Comparison of ENCODE assay signal across 10 cellular contexts in genomic region chr17:750431-751037, GRCh38. TPM values are rescaled to one million over a fixed set of nuclear protein-coding genes. Genes with fewer than 3 reads are reported as not detected.
DNase-seq lines count a peak whose midpoint lies in the region; ATAC-seq and TF ChIP-seq lines count a peak whose summit lies in the region.
"Had no signal": no experiment of that assay in that cellular context is flagged by ENCODE, and none has a peak within 500 bp of the region (broad histone marks: within the 10 kb centered on the region; RNA-seq: fewer than 3 reads in every experiment).

No MANE protein-coding gene starts in this region.

- H3K9me3 ChIP-seq in CD4-positive, alpha-beta T cell (ENCODE audit: control insufficient read depth, low read length), result no peaks in the 10 kb centered on the region
- H3K9me3 ChIP-seq: ovary had no signal

- H3K4me3 Mint-ChIP-seq in CD4-positive, alpha-beta T cell, result peak overlapping the region; percentile 98
- H3K4me3 Mint-ChIP-seq in IgD-negative memory B cell (peak overlapping the region; percentile 92 to 100 (median 98)), brain (peak overlapping the region; percentile 93 to 99 (median 98))
- peak overlapping the region; percentile 96 for H3K4me3 Mint-ChIP-seq in natural killer cell treated with Interleukin-12 subunit alpha and Interleukin-12 subunit beta and Interleukin-15 and Interleukin-18, amount 100 ng/mL, for 72 hours

- CTCF ChIA-PET in CD4-positive, alpha-beta T cell (lab: Charles Lee), result interaction anchor here (1.0 kb wide), 1 partner anchor 246 kb away, joined by 3 read pairs; the partner anchor contains the start of gene TIMM22

- peak overlapping the region; percentile 83 for H3K27ac Mint-ChIP-seq in CD4-positive, alpha-beta T cell
- peak overlapping the region in 1 of 3 donors; percentile 99 for H3K27ac Mint-ChIP-seq in IgD-negative memory B cell
- peak overlapping the region; percentile 93 to 97 (median 95) for H3K27ac Mint-ChIP-seq in brain
- peak overlapping the region; percentile 83 to 87 for H3K27ac Mint-ChIP-seq in natural killer cell treated with Interleukin-12 subunit alpha and Interleukin-12 subunit beta and Interleukin-15 and Interleukin-18, amount 100 ng/mL, for 72 hours

- H3K27me3 ChIP-seq in CD4-positive, alpha-beta T cell (ENCODE audit: control insufficient read depth, insufficient read depth, low read length), result no peaks in the 10 kb centered on the region
- H3K27me3 ChIP-seq: ovary had no signal

- ATAC-seq in CD4-positive, alpha-beta T cell (ENCODE audit: poor library complexity), result no peak
- no peak for ATAC-seq in natural killer cell treated with Interleukin-12 subunit alpha and Interleukin-12 subunit beta and Interleukin-15 and Interleukin-18, amount 100 ng/mL, for 72 hours
- ATAC-seq in GM19324 (IDR thresholded peaks at IDR 0.05; ENCODE audit: low FRiP score, unreplicated experiment), result no peak
- no peak for ATAC-seq in HG03439 (IDR thresholded peaks at IDR 0.05; ENCODE audit: unreplicated experiment)

- intact Hi-C loops in CD4-positive, alpha-beta T cell (cut with DNase I, micrococcal nuclease), result loop anchor here in 1 of 2 experiments (2.0 kb wide), 2 partner anchors 18 to 36 kb away; partner anchors contain the start of genes TLCD3A and VPS53

- DNase-seq in CD4-positive, alpha-beta T cell, result no peak
- no peak for DNase-seq in natural killer cell treated with Interleukin-12 subunit alpha and Interleukin-12 subunit beta and Interleukin-15 and Interleukin-18, amount 100 ng/mL, for 72 hours (ENCODE audit: low spot score)
- DNase-seq in activated CD4-positive, CD25-positive, alpha-beta regulatory T cell (lab: John Stamatoyannopoulos, UW), result no peak
- no peak for DNase-seq in GM19238 (ENCODE audit: insufficient read length, low spot score)
- DNase-seq: ovary had no signal

- peaks cover 44% of the 10 kb centered on the region for H3K4me1 Mint-ChIP-seq in CD4-positive, alpha-beta T cell (ENCODE audit: low read depth)
- H3K4me1 Mint-ChIP-seq in IgD-negative memory B cell (peaks cover 25 to 30% (median 25%) of the 10 kb centered on the region in 3 donors), brain (peaks cover 40% of the 10 kb centered on the region)
- peaks cover 39 to 42% of the 10 kb centered on the region in 2 donors for H3K4me1 Mint-ChIP-seq in natural killer cell treated with Interleukin-12 subunit alpha and Interleukin-12 subunit beta and Interleukin-15 and Interleukin-18, amount 100 ng/mL, for 72 hours (ENCODE audit: low read depth in 2 of 2)

- no peaks in the 10 kb centered on the region for H3K27me3 Mint-ChIP-seq in CD4-positive, alpha-beta T cell
- H3K27me3 Mint-ChIP-seq in IgD-negative memory B cell (no peaks in the 10 kb centered on the region), brain (no peaks in the 10 kb centered on the region)
- no peaks in the 10 kb centered on the region for H3K27me3 Mint-ChIP-seq in natural killer cell treated with Interleukin-12 subunit alpha and Interleukin-12 subunit beta and Interleukin-15 and Interleukin-18, amount 100 ng/mL, for 72 hours

- no peak for TF ChIP-seq CTCF in CD4-positive, alpha-beta T cell (IDR thresholded peaks at IDR 0.05)
- TF ChIP-seq CTCF in brain (conservative IDR thresholded peaks at IDR 0.05), result no peak

- peaks cover 30% of the 10 kb centered on the region for H3K36me3 Mint-ChIP-seq in CD4-positive, alpha-beta T cell (ENCODE audit: low read depth)
- peaks cover 3% of the 10 kb centered on the region for H3K36me3 Mint-ChIP-seq in IgD-negative memory B cell
- H3K36me3 Mint-ChIP-seq in brain, result peaks cover 44% of the 10 kb centered on the region
- peaks cover 14% of the 10 kb centered on the region for H3K36me3 Mint-ChIP-seq in natural killer cell treated with Interleukin-12 subunit alpha and Interleukin-12 subunit beta and Interleukin-15 and Interleukin-18, amount 100 ng/mL, for 72 hours

- POLR2A ChIA-PET in CD4-positive, alpha-beta T cell (lab: Charles Lee), result interaction anchor here (0.5 to 3.5 kb wide), 3 partner anchors 31 to 340 kb away, joined by 3 to 49 read pairs (median 4); partner anchors contain the start of genes GLOD4 and MRM3

- no peak overlapping the region for H3K27ac ChIP-seq in CD4-positive, alpha-beta T cell (ENCODE audit: low read depth, low read length)
- H3K27ac ChIP-seq: ovary had no signal

- no peaks in the 10 kb centered on the region for H3K9me3 Mint-ChIP-seq in CD4-positive, alpha-beta T cell
- H3K9me3 Mint-ChIP-seq in IgD-negative memory B cell (no peaks in the 10 kb centered on the region), brain (peaks cover 0 to 4% (median 2%) of the 10 kb centered on the region in 5 experiments)
- peaks cover 4% of the 10 kb centered on the region for H3K9me3 Mint-ChIP-seq in natural killer cell treated with Interleukin-12 subunit alpha and Interleukin-12 subunit beta and Interleukin-15 and Interleukin-18, amount 100 ng/mL, for 72 hours
- H3K9me3 Mint-ChIP-seq: dendritic cell treated with granulocyte-macrophage colony-stimulating factor and Interleukin-4, amounts not matched to agents 40 ng/mL and 50 ng/mL, for 4 days had no signal

RNA-seq across cellular contexts. Expression of gene GEMIN4, which starts 1.5 kb away (rescaled TPM):
- total RNA-seq in CD4-positive, alpha-beta T cell, result 10 to 100 TPM; 16.0 to 18.0 TPM
- polyA plus RNA-seq in IgD-negative memory B cell, result 27.4 TPM
- 16.1 TPM for polyA plus RNA-seq in brain (ENCODE audit: insufficient read depth, low read depth, low replicate concordance)
- total RNA-seq in natural killer cell treated with Interleukin-12 subunit alpha and Interleukin-12 subunit beta and Interleukin-15 and Interleukin-18, amount 100 ng/mL, for 72 hours, result 10 to 100 TPM; 34.2 to 58.4 TPM

RNA-seq across cellular contexts. Expression of gene TLCD3A, which starts 18.1 kb away (rescaled TPM):
- total RNA-seq in CD4-positive, alpha-beta T cell, result under 1 TPM; 0.63 to 0.75 TPM
- 0.65 TPM for polyA plus RNA-seq in IgD-negative memory B cell
- polyA plus RNA-seq in brain (ENCODE audit: insufficient read depth, low read depth, low replicate concordance), result 19.4 TPM
- 10 to 100 TPM; 15.5 to 17.8 TPM for total RNA-seq in natural killer cell treated with Interleukin-12 subunit alpha and Interleukin-12 subunit beta and Interleukin-15 and Interleukin-18, amount 100 ng/mL, for 72 hours

RNA-seq across cellular contexts. Expression of gene GLOD4, which starts 31.5 kb away (rescaled TPM):
- 10 to 100 TPM; 88.0 to 89.3 TPM for total RNA-seq in CD4-positive, alpha-beta T cell
- polyA plus RNA-seq in IgD-negative memory B cell (100.0 TPM), brain (ENCODE audit: insufficient read depth, low read depth, low replicate concordance) (87.4 TPM)
- 10 to 100 TPM; 52.9 to 62.5 TPM for total RNA-seq in natural killer cell treated with Interleukin-12 subunit alpha and Interleukin-12 subunit beta and Interleukin-15 and Interleukin-18, amount 100 ng/mL, for 72 hours

RNA-seq across cellular contexts. Expression of gene MRM3, which starts 31.6 kb away (rescaled TPM):
- 10 to 100 TPM; 40.8 to 44.1 TPM for total RNA-seq in CD4-positive, alpha-beta T cell
- polyA plus RNA-seq in IgD-negative memory B cell, result 32.2 TPM
- polyA plus RNA-seq in brain (ENCODE audit: insufficient read depth, low read depth, low replicate concordance), result 13.9 TPM
- 10 to 100 TPM; 23.5 to 36.6 TPM for total RNA-seq in natural killer cell treated with Interleukin-12 subunit alpha and Interleukin-12 subunit beta and Interleukin-15 and Interleukin-18, amount 100 ng/mL, for 72 hours

RNA-seq across cellular contexts. Expression of gene VPS53, which starts 35.9 kb away (rescaled TPM):
- 10 to 100 TPM; 54.0 to 57.0 TPM for total RNA-seq in CD4-positive, alpha-beta T cell
- polyA plus RNA-seq in IgD-negative memory B cell (9.9 TPM), brain (ENCODE audit: insufficient read depth, low read depth, low replicate concordance) (25.8 TPM)
- 100 to 1,000 TPM in 1 of 2 donors, 10 to 100 TPM in 1; 76.7 to 102 TPM for total RNA-seq in natural killer cell treated with Interleukin-12 subunit alpha and Interleukin-12 subunit beta and Interleukin-15 and Interleukin-18, amount 100 ng/mL, for 72 hours

Comparison
In these comparisons a context has a peak if more than half of its experiments do, and no peak if none do; other contexts are left out.
1. RNA of gene TLCD3A, which starts 18.1 kb away (total RNA-seq): 15.5 to 17.8 TPM in natural killer cell treated with Interleukin-12 subunit alpha and Interleukin-12 subunit beta and Interleukin-15 and Interleukin-18, amount 100 ng/mL, for 72 hours; 0.63 to 0.75 TPM in CD4-positive, alpha-beta T cell; every median in the first group is over 4 times any median in the second.
2. Peak in every context shown above with its lines, with median percentiles within 50 percentile points of each other: H3K4me3 Mint-ChIP-seq.